1 cellular context compared by ENCODE assay signal in the genomic region with DNA sequence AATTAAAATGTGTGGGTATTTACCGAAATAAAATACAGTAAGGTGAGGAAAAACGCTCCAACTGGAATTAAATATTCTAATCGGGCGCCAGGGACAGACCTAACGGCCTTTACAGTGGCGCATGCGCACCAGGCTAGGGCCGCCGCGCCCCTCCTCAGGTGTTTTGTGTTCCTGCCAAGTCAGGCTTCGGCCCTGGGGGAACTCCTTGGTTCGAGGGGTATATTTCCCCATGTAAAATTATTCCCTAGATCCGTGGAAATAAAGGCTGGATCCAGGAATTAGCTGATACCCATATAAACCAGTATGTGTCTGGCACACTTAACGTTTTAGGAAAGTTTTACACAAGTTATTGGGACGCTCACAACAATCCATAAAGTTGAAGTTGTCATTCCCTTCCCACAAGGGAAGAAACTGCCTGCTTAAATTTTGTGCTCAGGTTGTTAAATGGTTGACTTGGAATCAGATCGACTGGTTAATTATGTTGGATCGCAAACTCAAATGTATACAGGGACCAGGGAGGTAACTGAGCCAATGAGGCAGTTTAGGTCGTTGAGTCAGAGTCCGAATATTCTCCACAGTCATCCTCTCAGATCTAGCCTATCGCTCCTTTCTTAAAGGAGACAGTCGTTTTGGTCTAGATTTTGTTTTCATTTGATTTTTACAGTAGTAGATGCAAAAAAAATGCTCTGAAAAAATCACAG.
TF ChIP-seq lines count a peak whose summit lies in the region.

No MANE protein-coding gene starts in this region.

TF ChIP-seq in K562, 482 proteins besides CTCF, POLR2A, EP300 and RAD21 (continues in another document):
- TF ChIP-seq, protein P1, sequence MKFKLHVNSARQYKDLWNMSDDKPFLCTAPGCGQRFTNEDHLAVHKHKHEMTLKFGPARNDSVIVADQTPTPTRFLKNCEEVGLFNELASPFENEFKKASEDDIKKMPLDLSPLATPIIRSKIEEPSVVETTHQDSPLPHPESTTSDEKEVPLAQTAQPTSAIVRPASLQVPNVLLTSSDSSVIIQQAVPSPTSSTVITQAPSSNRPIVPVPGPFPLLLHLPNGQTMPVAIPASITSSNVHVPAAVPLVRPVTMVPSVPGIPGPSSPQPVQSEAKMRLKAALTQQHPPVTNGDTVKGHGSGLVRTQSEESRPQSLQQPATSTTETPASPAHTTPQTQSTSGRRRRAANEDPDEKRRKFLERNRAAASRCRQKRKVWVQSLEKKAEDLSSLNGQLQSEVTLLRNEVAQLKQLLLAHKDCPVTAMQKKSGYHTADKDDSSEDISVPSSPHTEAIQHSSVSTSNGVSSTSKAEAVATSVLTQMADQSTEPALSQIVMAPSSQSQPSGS (CRISPR knock-in tag; IDR thresholded peaks at IDR 0.05) = no peak
- TF ChIP-seq RFX5 (IDR thresholded peaks at IDR 0.05; ENCODE audit: low read depth, low read length) (no peak), ZBTB17 (CRISPR knock-in tag; IDR thresholded peaks at IDR 0.05) (no peak), HIVEP1 (CRISPR knock-in tag; IDR thresholded peaks at IDR 0.05) (no peak), HDAC8 (tag; IDR thresholded peaks at IDR 0.05) (no peak), KLF10 (CRISPR knock-in tag; IDR thresholded peaks at IDR 0.05) (no peak), DDX20 (tag; IDR thresholded peaks at IDR 0.05; ENCODE audit: low read depth) (no peak; the same call in 1 of the 2 replicates), ESRRA (IDR thresholded peaks at IDR 0.05; ENCODE audit: borderline replicate concordance, low read depth) (no peak), HMG20B (CRISPR knock-in tag; IDR thresholded peaks at IDR 0.05) (no peak), SMARCA5 (IDR thresholded peaks at IDR 0.05) (no peak), HCFC1 (IDR thresholded peaks at IDR 0.05; ENCODE audit: low read depth, low read length) (no peak), HSF4 (CRISPR knock-in tag; IDR thresholded peaks at IDR 0.05; ENCODE audit: borderline replicate concordance) (no peak), PRMT5 (CRISPR knock-in tag; IDR thresholded peaks at IDR 0.05) (no peak), ZNF766 (CRISPR knock-in tag; conservative IDR thresholded peaks at IDR 0.05) (no peak), ZNF384 (IDR thresholded peaks at IDR 0.05; ENCODE audit: low read depth, low read length) (no peak), RBFOX2 (IDR thresholded peaks at IDR 0.05; ENCODE audit: low read depth, low read length) (no peak), ZFX (CRISPR knock-in tag; IDR thresholded peaks at IDR 0.05) (peak; percentile 69), PHB2 (IDR thresholded peaks at IDR 0.05; ENCODE audit: low read depth) (no peak), ZNF316 (IDR thresholded peaks at IDR 0.05) (peak; percentile 18), CBFB (CRISPR knock-in tag; IDR thresholded peaks at IDR 0.05) (no peak), ZNF57 (CRISPR knock-in tag; IDR thresholded peaks at IDR 0.05) (no peak), FOXA1 (IDR thresholded peaks at IDR 0.05; ENCODE audit: borderline replicate concordance) (no peak), TAF15 (IDR thresholded peaks at IDR 0.05; ENCODE audit: low read depth, low read length) (no peak), NFXL1 (CRISPR knock-in tag; IDR thresholded peaks at IDR 0.05) (no peak), GATA2 (CRISPR knock-in tag; IDR thresholded peaks at IDR 0.05) (no peak), ZNF274 (IDR thresholded peaks at IDR 0.05; ENCODE audit: borderline replicate concordance, low read depth, low read length) (no peak), POLR2B (IDR thresholded peaks at IDR 0.05; ENCODE audit: low read depth, partially characterized antibody) (peak; percentile 73), ZNF431 (CRISPR knock-in tag; IDR thresholded peaks at IDR 0.05) (no peak), BHLHE40 (IDR thresholded peaks at IDR 0.05; ENCODE audit: low read length) (no peak), YY1 (IDR thresholded peaks at IDR 0.05; ENCODE audit: borderline replicate concordance in 1 of 3, control insufficient read depth in 1 of 3, extremely low read depth in 1 of 3, insufficient read depth in 3 of 3, insufficient read length in 1 of 3, insufficient replicate concordance in 2 of 3, low read depth in 1 of 3, low read length in 2 of 3) (no peak), ZNF695 (CRISPR knock-in tag; IDR thresholded peaks at IDR 0.05) (no peak), EGR1 (conservative IDR thresholded peaks at IDR 0.05) (no peak), NFE2 (IDR thresholded peaks at IDR 0.05; ENCODE audit: low read depth) (peak; percentile 41), ZNF347 (CRISPR knock-in tag; IDR thresholded peaks at IDR 0.05; ENCODE audit: low read depth) (no peak), SREBF2 (CRISPR knock-in tag; IDR thresholded peaks at IDR 0.05) (no peak), PCBP1 (IDR thresholded peaks at IDR 0.05; ENCODE audit: low read depth, low read length, poor library complexity, severe bottlenecking) (no peak), NFIC (IDR thresholded peaks at IDR 0.05) (peak; percentile 82), SMARCA4 (IDR thresholded peaks at IDR 0.05) (no peak; the same call in 1 of the 2 replicates), PTTG1 (tag; IDR thresholded peaks at IDR 0.05; ENCODE audit: low read depth) (no peak), NFIX (CRISPR knock-in tag; IDR thresholded peaks at IDR 0.05; ENCODE audit: low read depth) (no peak), NR1H2 (CRISPR knock-in tag; IDR thresholded peaks at IDR 0.05) (no peak), LEF1 (IDR thresholded peaks at IDR 0.05) (0 out of 2 replicates have a peak, but pooled peaks have one; percentile 19)
- TF ChIP-seq, protein P2, sequence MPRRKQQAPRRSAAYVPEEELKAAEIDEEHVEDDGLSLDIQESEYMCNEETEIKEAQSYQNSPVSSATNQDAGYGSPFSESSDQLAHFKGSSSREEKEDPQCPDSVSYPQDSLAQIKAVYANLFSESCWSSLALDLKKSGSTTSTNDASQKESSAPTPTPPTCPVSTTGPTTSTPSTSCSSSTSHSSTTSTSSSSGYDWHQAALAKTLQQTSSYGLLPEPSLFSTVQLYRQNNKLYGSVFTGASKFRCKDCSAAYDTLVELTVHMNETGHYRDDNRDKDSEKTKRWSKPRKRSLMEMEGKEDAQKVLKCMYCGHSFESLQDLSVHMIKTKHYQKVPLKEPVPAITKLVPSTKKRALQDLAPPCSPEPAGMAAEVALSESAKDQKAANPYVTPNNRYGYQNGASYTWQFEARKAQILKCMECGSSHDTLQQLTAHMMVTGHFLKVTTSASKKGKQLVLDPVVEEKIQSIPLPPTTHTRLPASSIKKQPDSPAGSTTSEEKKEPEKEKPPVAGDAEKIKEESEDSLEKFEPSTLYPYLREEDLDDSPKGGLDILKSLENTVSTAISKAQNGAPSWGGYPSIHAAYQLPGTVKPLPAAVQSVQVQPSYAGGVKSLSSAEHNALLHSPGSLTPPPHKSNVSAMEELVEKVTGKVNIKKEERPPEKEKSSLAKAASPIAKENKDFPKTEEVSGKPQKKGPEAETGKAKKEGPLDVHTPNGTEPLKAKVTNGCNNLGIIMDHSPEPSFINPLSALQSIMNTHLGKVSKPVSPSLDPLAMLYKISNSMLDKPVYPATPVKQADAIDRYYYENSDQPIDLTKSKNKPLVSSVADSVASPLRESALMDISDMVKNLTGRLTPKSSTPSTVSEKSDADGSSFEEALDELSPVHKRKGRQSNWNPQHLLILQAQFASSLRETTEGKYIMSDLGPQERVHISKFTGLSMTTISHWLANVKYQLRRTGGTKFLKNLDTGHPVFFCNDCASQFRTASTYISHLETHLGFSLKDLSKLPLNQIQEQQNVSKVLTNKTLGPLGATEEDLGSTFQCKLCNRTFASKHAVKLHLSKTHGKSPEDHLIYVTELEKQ (CRISPR knock-in tag; IDR thresholded peaks at IDR 0.05) = no peak
- TF ChIP-seq, protein P3, sequence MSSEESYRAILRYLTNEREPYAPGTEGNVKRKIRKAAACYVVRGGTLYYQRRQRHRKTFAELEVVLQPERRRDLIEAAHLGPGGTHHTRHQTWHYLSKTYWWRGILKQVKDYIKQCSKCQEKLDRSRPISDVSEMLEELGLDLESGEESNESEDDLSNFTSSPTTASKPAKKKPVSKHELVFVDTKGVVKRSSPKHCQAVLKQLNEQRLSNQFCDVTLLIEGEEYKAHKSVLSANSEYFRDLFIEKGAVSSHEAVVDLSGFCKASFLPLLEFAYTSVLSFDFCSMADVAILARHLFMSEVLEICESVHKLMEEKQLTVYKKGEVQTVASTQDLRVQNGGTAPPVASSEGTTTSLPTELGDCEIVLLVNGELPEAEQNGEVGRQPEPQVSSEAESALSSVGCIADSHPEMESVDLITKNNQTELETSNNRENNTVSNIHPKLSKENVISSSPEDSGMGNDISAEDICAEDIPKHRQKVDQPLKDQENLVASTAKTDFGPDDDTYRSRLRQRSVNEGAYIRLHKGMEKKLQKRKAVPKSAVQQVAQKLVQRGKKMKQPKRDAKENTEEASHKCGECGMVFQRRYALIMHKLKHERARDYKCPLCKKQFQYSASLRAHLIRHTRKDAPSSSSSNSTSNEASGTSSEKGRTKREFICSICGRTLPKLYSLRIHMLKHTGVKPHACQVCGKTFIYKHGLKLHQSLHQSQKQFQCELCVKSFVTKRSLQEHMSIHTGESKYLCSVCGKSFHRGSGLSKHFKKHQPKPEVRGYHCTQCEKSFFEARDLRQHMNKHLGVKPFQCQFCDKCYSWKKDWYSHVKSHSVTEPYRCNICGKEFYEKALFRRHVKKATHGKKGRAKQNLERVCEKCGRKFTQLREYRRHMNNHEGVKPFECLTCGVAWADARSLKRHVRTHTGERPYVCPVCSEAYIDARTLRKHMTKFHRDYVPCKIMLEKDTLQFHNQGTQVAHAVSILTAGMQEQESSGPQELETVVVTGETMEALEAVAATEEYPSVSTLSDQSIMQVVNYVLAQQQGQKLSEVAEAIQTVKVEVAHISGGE (CRISPR knock-in tag; IDR thresholded peaks at IDR 0.05) = peak in 1 of 3 experiments; percentile 51; a peak in 1 of 6 replicates
- TF ChIP-seq, protein P4, sequence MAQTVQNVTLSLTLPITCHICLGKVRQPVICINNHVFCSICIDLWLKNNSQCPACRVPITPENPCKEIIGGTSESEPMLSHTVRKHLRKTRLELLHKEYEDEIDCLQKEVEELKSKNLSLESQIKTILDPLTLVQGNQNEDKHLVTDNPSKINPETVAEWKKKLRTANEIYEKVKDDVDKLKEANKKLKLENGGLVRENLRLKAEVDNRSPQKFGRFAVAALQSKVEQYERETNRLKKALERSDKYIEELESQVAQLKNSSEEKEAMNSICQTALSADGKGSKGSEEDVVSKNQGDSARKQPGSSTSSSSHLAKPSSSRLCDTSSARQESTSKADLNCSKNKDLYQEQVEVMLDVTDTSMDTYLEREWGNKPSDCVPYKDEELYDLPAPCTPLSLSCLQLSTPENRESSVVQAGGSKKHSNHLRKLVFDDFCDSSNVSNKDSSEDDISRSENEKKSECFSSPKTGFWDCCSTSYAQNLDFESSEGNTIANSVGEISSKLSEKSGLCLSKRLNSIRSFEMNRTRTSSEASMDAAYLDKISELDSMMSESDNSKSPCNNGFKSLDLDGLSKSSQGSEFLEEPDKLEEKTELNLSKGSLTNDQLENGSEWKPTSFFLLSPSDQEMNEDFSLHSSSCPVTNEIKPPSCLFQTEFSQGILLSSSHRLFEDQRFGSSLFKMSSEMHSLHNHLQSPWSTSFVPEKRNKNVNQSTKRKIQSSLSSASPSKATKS (CRISPR knock-in tag; IDR thresholded peaks at IDR 0.05) = no peak
- TF ChIP-seq, protein P5, sequence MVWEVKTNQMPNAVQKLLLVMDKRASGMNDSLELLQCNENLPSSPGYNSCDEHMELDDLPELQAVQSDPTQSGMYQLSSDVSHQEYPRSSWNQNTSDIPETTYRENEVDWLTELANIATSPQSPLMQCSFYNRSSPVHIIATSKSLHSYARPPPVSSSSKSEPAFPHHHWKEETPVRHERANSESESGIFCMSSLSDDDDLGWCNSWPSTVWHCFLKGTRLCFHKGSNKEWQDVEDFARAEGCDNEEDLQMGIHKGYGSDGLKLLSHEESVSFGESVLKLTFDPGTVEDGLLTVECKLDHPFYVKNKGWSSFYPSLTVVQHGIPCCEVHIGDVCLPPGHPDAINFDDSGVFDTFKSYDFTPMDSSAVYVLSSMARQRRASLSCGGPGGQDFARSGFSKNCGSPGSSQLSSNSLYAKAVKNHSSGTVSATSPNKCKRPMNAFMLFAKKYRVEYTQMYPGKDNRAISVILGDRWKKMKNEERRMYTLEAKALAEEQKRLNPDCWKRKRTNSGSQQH (CRISPR knock-in tag; IDR thresholded peaks at IDR 0.05) = no peak
- TF ChIP-seq, protein P6, sequence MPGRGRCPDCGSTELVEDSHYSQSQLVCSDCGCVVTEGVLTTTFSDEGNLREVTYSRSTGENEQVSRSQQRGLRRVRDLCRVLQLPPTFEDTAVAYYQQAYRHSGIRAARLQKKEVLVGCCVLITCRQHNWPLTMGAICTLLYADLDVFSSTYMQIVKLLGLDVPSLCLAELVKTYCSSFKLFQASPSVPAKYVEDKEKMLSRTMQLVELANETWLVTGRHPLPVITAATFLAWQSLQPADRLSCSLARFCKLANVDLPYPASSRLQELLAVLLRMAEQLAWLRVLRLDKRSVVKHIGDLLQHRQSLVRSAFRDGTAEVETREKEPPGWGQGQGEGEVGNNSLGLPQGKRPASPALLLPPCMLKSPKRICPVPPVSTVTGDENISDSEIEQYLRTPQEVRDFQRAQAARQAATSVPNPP (IDR thresholded peaks at IDR 0.05; ENCODE audit: borderline replicate concordance, insufficient read depth, insufficient read length) = no peak
- TF ChIP-seq, protein P7, sequence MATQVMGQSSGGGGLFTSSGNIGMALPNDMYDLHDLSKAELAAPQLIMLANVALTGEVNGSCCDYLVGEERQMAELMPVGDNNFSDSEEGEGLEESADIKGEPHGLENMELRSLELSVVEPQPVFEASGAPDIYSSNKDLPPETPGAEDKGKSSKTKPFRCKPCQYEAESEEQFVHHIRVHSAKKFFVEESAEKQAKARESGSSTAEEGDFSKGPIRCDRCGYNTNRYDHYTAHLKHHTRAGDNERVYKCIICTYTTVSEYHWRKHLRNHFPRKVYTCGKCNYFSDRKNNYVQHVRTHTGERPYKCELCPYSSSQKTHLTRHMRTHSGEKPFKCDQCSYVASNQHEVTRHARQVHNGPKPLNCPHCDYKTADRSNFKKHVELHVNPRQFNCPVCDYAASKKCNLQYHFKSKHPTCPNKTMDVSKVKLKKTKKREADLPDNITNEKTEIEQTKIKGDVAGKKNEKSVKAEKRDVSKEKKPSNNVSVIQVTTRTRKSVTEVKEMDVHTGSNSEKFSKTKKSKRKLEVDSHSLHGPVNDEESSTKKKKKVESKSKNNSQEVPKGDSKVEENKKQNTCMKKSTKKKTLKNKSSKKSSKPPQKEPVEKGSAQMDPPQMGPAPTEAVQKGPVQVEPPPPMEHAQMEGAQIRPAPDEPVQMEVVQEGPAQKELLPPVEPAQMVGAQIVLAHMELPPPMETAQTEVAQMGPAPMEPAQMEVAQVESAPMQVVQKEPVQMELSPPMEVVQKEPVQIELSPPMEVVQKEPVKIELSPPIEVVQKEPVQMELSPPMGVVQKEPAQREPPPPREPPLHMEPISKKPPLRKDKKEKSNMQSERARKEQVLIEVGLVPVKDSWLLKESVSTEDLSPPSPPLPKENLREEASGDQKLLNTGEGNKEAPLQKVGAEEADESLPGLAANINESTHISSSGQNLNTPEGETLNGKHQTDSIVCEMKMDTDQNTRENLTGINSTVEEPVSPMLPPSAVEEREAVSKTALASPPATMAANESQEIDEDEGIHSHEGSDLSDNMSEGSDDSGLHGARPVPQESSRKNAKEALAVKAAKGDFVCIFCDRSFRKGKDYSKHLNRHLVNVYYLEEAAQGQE (CRISPR knock-in tag; IDR thresholded peaks at IDR 0.05; ENCODE audit: low read depth) = no peak
- TF ChIP-seq, protein P8, sequence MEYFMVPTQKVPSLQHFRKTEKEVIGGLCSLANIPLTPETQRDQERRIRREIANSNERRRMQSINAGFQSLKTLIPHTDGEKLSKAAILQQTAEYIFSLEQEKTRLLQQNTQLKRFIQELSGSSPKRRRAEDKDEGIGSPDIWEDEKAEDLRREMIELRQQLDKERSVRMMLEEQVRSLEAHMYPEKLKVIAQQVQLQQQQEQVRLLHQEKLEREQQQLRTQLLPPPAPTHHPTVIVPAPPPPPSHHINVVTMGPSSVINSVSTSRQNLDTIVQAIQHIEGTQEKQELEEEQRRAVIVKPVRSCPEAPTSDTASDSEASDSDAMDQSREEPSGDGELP (CRISPR knock-in tag; IDR thresholded peaks at IDR 0.05; ENCODE audit: borderline replicate concordance) = peak; percentile 60; the same call in 1 of the 2 replicates
